In the genomic region with DNA sequence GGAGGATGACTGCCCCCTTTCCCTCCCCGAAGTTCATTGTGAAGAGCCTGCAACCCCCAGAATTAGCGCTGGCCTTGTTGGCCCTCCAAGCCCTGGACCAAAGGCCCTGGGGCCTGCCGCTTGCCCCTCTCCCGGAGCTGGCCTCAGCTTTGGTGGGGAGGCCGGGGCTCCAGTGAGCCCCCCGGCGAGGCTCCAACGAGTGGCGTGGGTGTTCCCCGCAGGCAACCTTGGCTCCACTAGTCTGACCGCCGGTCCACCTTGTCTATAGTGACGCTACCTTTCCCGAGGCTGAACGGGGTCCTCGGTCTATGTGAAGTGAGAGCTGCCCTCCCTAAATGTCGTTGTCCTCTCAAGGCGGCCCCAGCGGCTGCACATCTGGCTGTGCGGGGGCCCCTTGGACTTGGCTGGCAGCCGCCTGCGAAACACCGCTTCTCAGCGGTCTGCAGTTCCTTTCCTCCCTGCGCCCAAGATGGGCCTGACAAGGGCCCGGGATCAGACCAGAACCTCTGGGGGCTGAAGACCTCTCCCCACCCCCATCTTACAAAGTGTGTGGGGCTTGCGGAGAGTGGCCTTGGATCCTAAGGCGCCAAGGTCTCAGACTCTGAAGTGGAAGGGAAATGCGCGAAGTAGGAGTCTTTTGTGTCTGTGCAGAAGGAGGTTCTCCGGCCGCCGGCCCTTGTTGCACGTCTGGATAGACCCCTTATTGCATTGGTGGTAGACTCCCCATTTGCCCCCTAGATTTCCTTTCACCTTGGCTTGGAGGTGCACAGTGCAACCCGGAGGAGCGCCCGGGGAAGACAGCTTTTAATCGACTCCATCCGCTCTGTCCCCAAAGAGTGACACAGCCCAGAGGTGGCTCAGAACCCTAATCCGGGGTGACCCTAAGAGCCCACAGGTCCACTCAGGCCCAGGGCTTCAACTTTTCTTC, we compare ENCODE assay signal across 27 cellular contexts. TPM values are rescaled to one million over a fixed set of nuclear protein-coding genes. Genes with fewer than 3 reads are reported as not detected.
DNase-seq lines count a peak whose midpoint lies in the region; FAIRE-seq and TF ChIP-seq lines count a peak whose summit lies in the region.
"Had no signal": no experiment of that assay in that cellular context is flagged by ENCODE, and none has a peak within 500 bp of the region (broad histone marks: within the 10 kb centered on the region; RNA-seq: fewer than 3 reads in every experiment).

No MANE protein-coding gene starts in this region.

- no peak overlapping the region for H3K4me3 Mint-ChIP-seq in activated CD4-positive, alpha-beta T cell treated with anti-CD3 and anti-CD28 coated beads, Interleukin-2, amount 10 ng/mL, durations not matched to agents 24 days and 14 days
- H3K4me3 Mint-ChIP-seq in type B pancreatic cell (no peak overlapping the region), MCF 10A (ENCODE audit: unreplicated experiment) (no peak overlapping the region)
- H3K4me3 Mint-ChIP-seq in activated naive CD4-positive, alpha-beta T cell treated with anti-CD3 and anti-CD28 coated beads for 36 hours: no peak overlapping the region
- H3K4me3 Mint-ChIP-seq: activated CD8-positive, alpha-beta T cell treated with anti-CD3 and anti-CD28 coated beads for 36 hours; activated naive CD8-positive, alpha-beta T cell treated with anti-CD3 and anti-CD28 coated beads for 36 hours had no signal

- FAIRE-seq in kidney (lab: Jason Lieb, UNC): no peak
- FAIRE-seq: A204.1 had no signal

- peaks cover 82% of the 10 kb centered on the region for H3K27me3 Mint-ChIP-seq in activated CD4-positive, alpha-beta T cell treated with anti-CD3 and anti-CD28 coated beads, Interleukin-2, amount 10 ng/mL, durations not matched to agents 24 days and 14 days
- H3K27me3 Mint-ChIP-seq in type B pancreatic cell (peaks cover 96% of the 10 kb centered on the region), MCF 10A (ENCODE audit: insufficient read depth, unreplicated experiment) (peaks cover 17% of the 10 kb centered on the region)
- peaks cover 86% of the 10 kb centered on the region for H3K27me3 Mint-ChIP-seq in activated naive CD4-positive, alpha-beta T cell treated with anti-CD3 and anti-CD28 coated beads for 36 hours (ENCODE audit: low read depth)

- peak overlapping the region; percentile 94 to 95 for H3K27ac ChIP-seq in kidney (ENCODE audit: low read depth in 2 of 2, low read length in 2 of 2)
- H3K27ac ChIP-seq: gastroesophageal sphincter, spleen had no signal

- TF ChIP-seq CTCF in kidney (IDR thresholded peaks at IDR 0.05; ENCODE audit: borderline replicate concordance, extremely low read depth, insufficient read depth): no peak
- TF ChIP-seq CTCF in type B pancreatic cell (conservative IDR thresholded peaks at IDR 0.05): no peak
- TF ChIP-seq CTCF in MCF 10A (IDR thresholded peaks at IDR 0.05; ENCODE audit: unreplicated experiment): no peak

- no peak for DNase-seq in activated CD4-positive, alpha-beta T cell treated with anti-CD3 and anti-CD28 coated beads, Interleukin-2, amount 10 ng/mL, durations not matched to agents 24 days and 14 days
- DNase-seq in activated CD4-positive, alpha-beta T cell treated with anti-CD3 and anti-CD28 coated beads for 48 hours: no peak
- peak; percentile 31 for DNase-seq in NCI-H748 treated with DMSO at 0.1 percent for 48 hours (lab: John Stamatoyannopoulos, UW)
- DNase-seq in kidney: peak; percentile 75
- peak; percentile 67 for DNase-seq in type B pancreatic cell (ENCODE audit: extremely low spot score, unreplicated experiment)
- DNase-seq in MCF 10A (ENCODE audit: unreplicated experiment): no peak
- no peak for DNase-seq in activated naive CD4-positive, alpha-beta T cell treated with anti-CD3 and anti-CD28 coated beads for 36 hours
- no peak for DNase-seq in NCI-H1436 (lab: John Stamatoyannopoulos, UW)
- DNase-seq: activated CD8-positive, alpha-beta T cell treated with anti-CD3 and anti-CD28 coated beads for 36 hours; activated naive CD8-positive, alpha-beta T cell treated with anti-CD3 and anti-CD28 coated beads for 36 hours; BE2C; Caco-2; kidney glomerular epithelial cell; MG63; NCI-H1436 treated with DMSO at 0.1 percent for 48 hours; NCI-H2171; retina; spleen; stimulated activated CD4-positive, alpha-beta T cell treated with anti-CD3 and anti-CD28 coated beads, Interleukin-4, amount 100 ng/mL, for 24 hours; stimulated activated naive CD8-positive, alpha-beta T cell treated with anti-CD3 and anti-CD28 coated beads, Interleukin-15, Interleukin-2, amounts not matched to agents 100 U/mL and 50 U/mL, for 24 hours had no signal

- no peaks in the 10 kb centered on the region for H3K9me3 ChIP-seq in kidney (ENCODE audit: control insufficient read depth in 1 of 2, low read length in 2 of 2)
- H3K9me3 ChIP-seq: BE2C, Caco-2, gastroesophageal sphincter, MG63 had no signal

- peak overlapping the region; percentile 48 to 69 for H3K4me3 ChIP-seq in kidney (ENCODE audit: low read length in 2 of 2)
- H3K4me3 ChIP-seq: gastroesophageal sphincter, MG63, spleen had no signal

- no peaks in the 10 kb centered on the region for H3K4me1 ChIP-seq in kidney (ENCODE audit: control insufficient read depth in 1 of 2, insufficient read depth in 1 of 2, low read depth in 1 of 2, low read length in 2 of 2)
- H3K4me1 ChIP-seq: Caco-2 had no signal

- no peaks in the 10 kb centered on the region for H3K36me3 ChIP-seq in kidney (ENCODE audit: control insufficient read depth in 1 of 2, insufficient read depth in 2 of 2, low read length in 2 of 2)
- H3K36me3 ChIP-seq: BE2C, gastroesophageal sphincter, spleen had no signal

- peak overlapping the region; percentile 57 to 84 for H3K9ac ChIP-seq in kidney (ENCODE audit: low read length in 2 of 2)

- POLR2A ChIA-PET in MCF 10A (lab: Yijun Ruan, JAX): interaction anchor here (0.6 kb wide), 1 partner anchor 25 kb away, joined by 3 read pairs; no protein-coding TSS in a partner anchor

- H3K36me3 Mint-ChIP-seq in activated CD4-positive, alpha-beta T cell treated with anti-CD3 and anti-CD28 coated beads, Interleukin-2, amount 10 ng/mL, durations not matched to agents 24 days and 14 days (ENCODE audit: low read depth): no peaks in the 10 kb centered on the region
- H3K36me3 Mint-ChIP-seq in type B pancreatic cell (peaks cover 5% of the 10 kb centered on the region), MCF 10A (ENCODE audit: insufficient read depth, unreplicated experiment) (no peaks in the 10 kb centered on the region)
- peaks cover 6% of the 10 kb centered on the region for H3K36me3 Mint-ChIP-seq in activated naive CD4-positive, alpha-beta T cell treated with anti-CD3 and anti-CD28 coated beads for 36 hours (ENCODE audit: low read depth)

- BruUV-seq in MCF 10A (replicated peaks; lab: Mats Ljungman, UMichigan): no TSS peak

- peaks cover 3% of the 10 kb centered on the region for H3K4me1 Mint-ChIP-seq in activated CD4-positive, alpha-beta T cell treated with anti-CD3 and anti-CD28 coated beads, Interleukin-2, amount 10 ng/mL, durations not matched to agents 24 days and 14 days
- H3K4me1 Mint-ChIP-seq in type B pancreatic cell (ENCODE audit: unreplicated experiment) (no peaks in the 10 kb centered on the region), MCF 10A (ENCODE audit: insufficient read depth, unreplicated experiment) (no peaks in the 10 kb centered on the region)
- peaks cover 10% of the 10 kb centered on the region for H3K4me1 Mint-ChIP-seq in activated naive CD4-positive, alpha-beta T cell treated with anti-CD3 and anti-CD28 coated beads for 36 hours (ENCODE audit: low read depth)

- intact Hi-C loops in activated CD4-positive, alpha-beta T cell treated with anti-CD3 and anti-CD28 coated beads, Interleukin-2, amount 10 ng/mL, durations not matched to agents 24 days and 14 days (cut with micrococcal nuclease): no loop called here
- intact Hi-C loops in kidney (cut with DNase I) (no loop called here), MCF 10A (cut with micrococcal nuclease) (no loop called here)
- intact Hi-C loops in activated naive CD4-positive, alpha-beta T cell treated with anti-CD3 and anti-CD28 coated beads for 36 hours (cut with micrococcal nuclease): loop anchor here (5.0 kb wide), 1 partner anchor 35 kb away; no protein-coding TSS in a partner anchor

- peaks cover 8% of the 10 kb centered on the region for H3K9me3 Mint-ChIP-seq in activated CD4-positive, alpha-beta T cell treated with anti-CD3 and anti-CD28 coated beads, Interleukin-2, amount 10 ng/mL, durations not matched to agents 24 days and 14 days
- H3K9me3 Mint-ChIP-seq in type B pancreatic cell (peaks cover 6% of the 10 kb centered on the region), MCF 10A (ENCODE audit: unreplicated experiment) (no peaks in the 10 kb centered on the region)
- H3K9me3 Mint-ChIP-seq in activated naive CD4-positive, alpha-beta T cell treated with anti-CD3 and anti-CD28 coated beads for 36 hours: peaks cover 3% of the 10 kb centered on the region

- peak overlapping the region; percentile 73 for H3K27ac Mint-ChIP-seq in activated CD4-positive, alpha-beta T cell treated with anti-CD3 and anti-CD28 coated beads, Interleukin-2, amount 10 ng/mL, durations not matched to agents 24 days and 14 days
- H3K27ac Mint-ChIP-seq in type B pancreatic cell (no peak overlapping the region), MCF 10A (ENCODE audit: low read depth, unreplicated experiment) (no peak overlapping the region)
- H3K27ac Mint-ChIP-seq in activated naive CD4-positive, alpha-beta T cell treated with anti-CD3 and anti-CD28 coated beads for 36 hours: no peak overlapping the region
- H3K27ac Mint-ChIP-seq: activated CD8-positive, alpha-beta T cell treated with anti-CD3 and anti-CD28 coated beads for 36 hours; activated naive CD8-positive, alpha-beta T cell treated with anti-CD3 and anti-CD28 coated beads for 36 hours had no signal

- CTCF ChIA-PET in MCF 10A (lab: Yijun Ruan, JAX): interaction anchor here (0.6 to 1.6 kb wide), 4 partner anchors 14 to 1036 kb away, joined by 4 to 8 read pairs (median 4); no protein-coding TSS in a partner anchor
- CTCF ChIA-PET in activated naive CD4-positive, alpha-beta T cell treated with anti-CD3 and anti-CD28 coated beads for 36 hours (lab: Charles Lee): no interaction called here

RNA-seq across cellular contexts. Expression of gene HOXD10, which starts 3.9 kb away (rescaled TPM):
- not detected in 2 replicates for total RNA-seq in activated CD4-positive, alpha-beta T cell treated with anti-CD3 and anti-CD28 coated beads, Interleukin-2, amount 10 ng/mL, durations not matched to agents 24 days and 14 days
- total RNA-seq in kidney: 35.4 TPM
- 28.2 TPM for polyA plus RNA-seq in kidney (ENCODE audit: insufficient read depth, low read depth, low replicate concordance)
- 0.19 and 0.56 TPM in 2 replicates for total RNA-seq in type B pancreatic cell (ENCODE audit: low replicate concordance)
- total RNA-seq in MCF 10A (2022): not detected in 2 replicates
- not detected for total RNA-seq in activated naive CD4-positive, alpha-beta T cell treated with anti-CD3 and anti-CD28 coated beads for 36 hours
- total RNA-seq: activated CD8-positive, alpha-beta T cell treated with anti-CD3 and anti-CD28 coated beads for 36 hours; activated naive CD8-positive, alpha-beta T cell treated with anti-CD3 and anti-CD28 coated beads for 36 hours; Caco-2; OCI-LY7; Right ventricle myocardium inferior; spleen had no signal

RNA-seq across cellular contexts. Expression of gene HOXD11, which starts 5.6 kb away (rescaled TPM):
- not detected in 2 replicates for total RNA-seq in activated CD4-positive, alpha-beta T cell treated with anti-CD3 and anti-CD28 coated beads, Interleukin-2, amount 10 ng/mL, durations not matched to agents 24 days and 14 days
- total RNA-seq in kidney: 15.9 TPM
- 5.8 TPM for polyA plus RNA-seq in kidney (ENCODE audit: insufficient read depth, low read depth, low replicate concordance)
- 0.21 and 1.1 TPM in 2 replicates for total RNA-seq in type B pancreatic cell (ENCODE audit: low replicate concordance)
- not detected in 2 replicates for total RNA-seq in MCF 10A (2022)
- not detected for total RNA-seq in activated naive CD4-positive, alpha-beta T cell treated with anti-CD3 and anti-CD28 coated beads for 36 hours
- total RNA-seq: activated CD8-positive, alpha-beta T cell treated with anti-CD3 and anti-CD28 coated beads for 36 hours; activated naive CD8-positive, alpha-beta T cell treated with anti-CD3 and anti-CD28 coated beads for 36 hours; Caco-2; esophagus mucosa; gastroesophageal sphincter; lung microvascular endothelial cell; OCI-LY7; Right ventricle myocardium inferior; spleen had no signal
- polyA plus RNA-seq: spleen had no signal

RNA-seq across cellular contexts. Expression of gene HOXD9, which starts 9.9 kb away (rescaled TPM):
- total RNA-seq in activated CD4-positive, alpha-beta T cell treated with anti-CD3 and anti-CD28 coated beads, Interleukin-2, amount 10 ng/mL, durations not matched to agents 24 days and 14 days: not detected in 2 replicates
- 36.5 TPM for total RNA-seq in kidney
- 36.4 TPM for polyA plus RNA-seq in kidney (ENCODE audit: insufficient read depth, low read depth, low replicate concordance)
- 0.19 and 1.5 TPM in 2 replicates for total RNA-seq in type B pancreatic cell (ENCODE audit: low replicate concordance)
- not detected in 2 replicates for total RNA-seq in MCF 10A (2022)
- not detected for total RNA-seq in activated naive CD4-positive, alpha-beta T cell treated with anti-CD3 and anti-CD28 coated beads for 36 hours
- total RNA-seq: activated CD8-positive, alpha-beta T cell treated with anti-CD3 and anti-CD28 coated beads for 36 hours; activated naive CD8-positive, alpha-beta T cell treated with anti-CD3 and anti-CD28 coated beads for 36 hours; Caco-2; OCI-LY7; Right ventricle myocardium inferior had no signal

RNA-seq across cellular contexts. Expression of gene HOXD12, which starts 13.0 kb away (rescaled TPM):
- total RNA-seq in activated CD4-positive, alpha-beta T cell treated with anti-CD3 and anti-CD28 coated beads, Interleukin-2, amount 10 ng/mL, durations not matched to agents 24 days and 14 days: not detected in 2 replicates
- total RNA-seq in kidney (not detected), type B pancreatic cell (ENCODE audit: low replicate concordance) (not detected in 2 replicates), MCF 10A (2022) (not detected in 2 replicates)
- not detected for polyA plus RNA-seq in kidney (ENCODE audit: insufficient read depth, low read depth, low replicate concordance)
- total RNA-seq in activated naive CD4-positive, alpha-beta T cell treated with anti-CD3 and anti-CD28 coated beads for 36 hours: not detected
- total RNA-seq: activated CD8-positive, alpha-beta T cell treated with anti-CD3 and anti-CD28 coated beads for 36 hours; activated naive CD8-positive, alpha-beta T cell treated with anti-CD3 and anti-CD28 coated beads for 36 hours; Caco-2; esophagus mucosa; gastroesophageal sphincter; lung microvascular endothelial cell; Right ventricle myocardium inferior; spleen had no signal
- polyA plus RNA-seq: spleen, thymus had no signal

RNA-seq across cellular contexts. Expression of gene HOXD8, which starts 16.9 kb away (rescaled TPM):
- total RNA-seq in activated CD4-positive, alpha-beta T cell treated with anti-CD3 and anti-CD28 coated beads, Interleukin-2, amount 10 ng/mL, durations not matched to agents 24 days and 14 days: not detected in 2 replicates
- total RNA-seq in kidney (76.5 TPM), type B pancreatic cell (ENCODE audit: low replicate concordance) (2.8 TPM in 1 of 2 replicates, not detected in the other), MCF 10A (2022) (not detected in 2 replicates)
- polyA plus RNA-seq in kidney (ENCODE audit: insufficient read depth, low read depth, low replicate concordance): 122 TPM
- not detected for total RNA-seq in activated naive CD4-positive, alpha-beta T cell treated with anti-CD3 and anti-CD28 coated beads for 36 hours
- total RNA-seq: activated CD8-positive, alpha-beta T cell treated with anti-CD3 and anti-CD28 coated beads for 36 hours; activated naive CD8-positive, alpha-beta T cell treated with anti-CD3 and anti-CD28 coated beads for 36 hours; Caco-2; OCI-LY7 had no signal

Comparison
In these comparisons a context has a peak if more than half of its experiments do, and no peak if none do; other contexts are left out.
1. DNase-seq: peak in NCI-H748 treated with DMSO at 0.1 percent for 48 hours (single experiment), kidney (single experiment) and type B pancreatic cell (single experiment); none in activated CD4-positive, alpha-beta T cell treated with anti-CD3 and anti-CD28 coated beads, Interleukin-2, amount 10 ng/mL, durations not matched to agents 24 days and 14 days (single experiment), activated CD4-positive, alpha-beta T cell treated with anti-CD3 and anti-CD28 coated beads for 48 hours (single experiment), MCF 10A (single experiment), activated naive CD4-positive, alpha-beta T cell treated with anti-CD3 and anti-CD28 coated beads for 36 hours (single experiment) and NCI-H1436 (single experiment).
2. RNA of gene HOXD10, which starts 3.9 kb away (total RNA-seq): 35.4 TPM in kidney (single experiment); 0.19 to 0.56 TPM in type B pancreatic cell, not detected in activated naive CD4-positive, alpha-beta T cell treated with anti-CD3 and anti-CD28 coated beads for 36 hours, not detected in activated CD4-positive, alpha-beta T cell treated with anti-CD3 and anti-CD28 coated beads, Interleukin-2, amount 10 ng/mL, durations not matched to agents 24 days and 14 days and not detected in MCF 10A; every median in the first group is over 10 times any median in the second.
3. RNA of gene HOXD9, which starts 9.9 kb away (total RNA-seq): 36.5 TPM in kidney (single experiment); 0.19 to 1.5 TPM in type B pancreatic cell, not detected in activated CD4-positive, alpha-beta T cell treated with anti-CD3 and anti-CD28 coated beads, Interleukin-2, amount 10 ng/mL, durations not matched to agents 24 days and 14 days, not detected in MCF 10A and not detected in activated naive CD4-positive, alpha-beta T cell treated with anti-CD3 and anti-CD28 coated beads for 36 hours; every median in the first group is over 10 times any median in the second.